ENCODE assay signal across 8 cellular contexts in the genomic region with DNA sequence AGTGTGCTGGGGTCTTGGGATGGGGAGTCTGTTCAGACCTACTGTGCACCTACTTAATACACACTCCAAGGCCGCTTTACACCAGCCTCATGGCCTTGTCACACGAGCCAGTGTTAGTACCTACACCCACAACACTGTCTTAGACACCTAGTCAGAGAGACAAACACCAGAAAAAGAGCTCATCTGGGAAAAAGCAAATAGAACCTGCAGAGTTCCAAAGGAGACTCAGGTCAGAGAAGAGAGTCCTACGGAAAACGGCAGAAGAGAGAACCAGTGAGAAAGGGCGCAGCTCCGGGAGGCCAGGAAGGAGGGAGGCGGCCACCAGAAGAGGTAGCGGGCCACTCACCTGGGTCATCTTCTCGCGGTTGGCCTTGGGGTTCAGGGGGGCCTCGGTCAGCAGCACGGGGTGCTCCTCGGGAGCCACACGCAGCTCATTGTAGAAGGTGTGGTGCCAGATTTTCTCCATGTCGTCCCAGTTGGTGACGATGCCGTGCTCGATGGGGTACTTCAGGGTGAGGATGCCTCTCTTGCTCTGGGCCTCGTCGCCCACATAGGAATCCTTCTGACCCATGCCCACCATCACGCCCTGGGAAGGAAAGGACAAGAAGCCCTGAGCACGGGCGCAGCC. TPM values are rescaled to one million over a fixed set of nuclear protein-coding genes. Genes with fewer than 3 reads are reported as not detected.
DNase-seq lines count a peak whose midpoint lies in the region; ATAC-seq and TF ChIP-seq lines count a peak whose summit lies in the region.

No MANE protein-coding gene starts in this region.

- peak overlapping the region; percentile 100 for H3K27ac ChIP-seq in right atrium auricular region
- peak overlapping the region; percentile 96 to 100 (median 100) for H3K27ac ChIP-seq in skin epidermis

- ATAC-seq in activated B cell treated with CpG ODN at 0.5 μM for 24 hours (ENCODE audit: low read depth) (no peak), HG03045 (IDR thresholded peaks at IDR 0.05; ENCODE audit: unreplicated experiment) (no peak), HG02798 (IDR thresholded peaks at IDR 0.05; ENCODE audit: poor library complexity, unreplicated experiment) (no peak)

- in situ Hi-C loops in HAP-1 (cut with MboI; ENCODE audit: low sequenced_read_pairs), result no loop called here

- peak overlapping the region; percentile 80 for H3K27ac Mint-ChIP-seq in activated B cell treated with CpG ODN at 0.5 μM for 24 hours

- peaks cover 63% of the 10 kb centered on the region for H3K4me1 Mint-ChIP-seq in activated B cell treated with CpG ODN at 0.5 μM for 24 hours

- intact Hi-C loops in activated B cell treated with CpG ODN at 0.5 μM for 24 hours (cut with micrococcal nuclease), result no loop called here

- H3K27me3 ChIP-seq in HAP-1 (ENCODE audit: low read depth) (no peaks in the 10 kb centered on the region), right atrium auricular region (no peaks in the 10 kb centered on the region)

- peak overlapping the region; percentile 97 for H3K4me3 ChIP-seq in HAP-1
- peak overlapping the region; percentile 88 to 98 for H3K4me3 ChIP-seq in right atrium auricular region
- H3K4me3 ChIP-seq in skin epidermis, result peak overlapping the region; percentile 84 to 100 (median 98)

- H3K27me3 Mint-ChIP-seq in activated B cell treated with CpG ODN at 0.5 μM for 24 hours, result no peaks in the 10 kb centered on the region

- CTCF ChIA-PET in activated B cell treated with CpG ODN at 0.5 μM for 24 hours (lab: Charles Lee), result interaction anchor here (1.3 kb wide), 1 partner anchor 13 kb away, joined by 4 read pairs; no protein-coding TSS in a partner anchor

- DNase-seq in HAP-1 (ENCODE audit: low spot score in 2 of 2), result no peak
- no peak for DNase-seq in activated B cell treated with CpG ODN at 0.5 μM for 24 hours
- DNase-seq in right atrium auricular region (ENCODE audit: low spot score), result no peak
- no peak for DNase-seq in kidney glomerular epithelial cell (lab: John Stamatoyannopoulos, UW)
- no peak for DNase-seq in cerebellum (ENCODE audit: low spot score)

- H3K9me3 ChIP-seq in HAP-1 (no peaks in the 10 kb centered on the region), right atrium auricular region (no peaks in the 10 kb centered on the region)

- no peaks in the 10 kb centered on the region for H3K9me3 Mint-ChIP-seq in activated B cell treated with CpG ODN at 0.5 μM for 24 hours

- H3K4me1 ChIP-seq in HAP-1 (peaks cover 28% of the 10 kb centered on the region), right atrium auricular region (peaks cover 0 to 39% of the 10 kb centered on the region in 2 donors)

- TF ChIP-seq CTCF in activated B cell treated with CpG ODN at 0.5 μM for 24 hours (IDR thresholded peaks at IDR 0.05) (no peak), right atrium auricular region (IDR thresholded peaks at IDR 0.05) (no peak)

- H3K4me3 Mint-ChIP-seq in activated B cell treated with CpG ODN at 0.5 μM for 24 hours, result peak overlapping the region; percentile 95

- peaks cover 63% of the 10 kb centered on the region for H3K36me3 Mint-ChIP-seq in activated B cell treated with CpG ODN at 0.5 μM for 24 hours (ENCODE audit: low read depth)

- POLR2A ChIA-PET in activated B cell treated with CpG ODN at 0.5 μM for 24 hours (lab: Charles Lee), result interaction anchor here (0.6 to 1.8 kb wide), 6 partner anchors 13 to 827 kb away, joined by 3 to 8 read pairs (median 6); no protein-coding TSS in a partner anchor

- H3K36me3 ChIP-seq in HAP-1 (replicated peaks) (peaks cover 63% of the 10 kb centered on the region), right atrium auricular region (peaks cover 51% of the 10 kb centered on the region)

RNA-seq across cellular contexts. Expression of a gene that starts 1.5 kb away (rescaled TPM):
- total RNA-seq in activated B cell treated with CpG ODN at 0.5 μM for 24 hours (9,258 and 9,276 TPM in 2 replicates), right atrium auricular region (1,000 to 10,000 TPM in 1 of 2 donors, 100 to 1,000 TPM in 1; 979 to 1,431 TPM), cerebellum (1,194 TPM)

RNA-seq across cellular contexts. Expression of a gene that starts 15.3 kb away (rescaled TPM):
- total RNA-seq in activated B cell treated with CpG ODN at 0.5 μM for 24 hours, result 11.6 and 12.9 TPM in 2 replicates
- 1 to 10 TPM; 6.7 to 7.8 TPM for total RNA-seq in right atrium auricular region
- 7.5 TPM for total RNA-seq in cerebellum
